Comparison of ENCODE assay signal across 9 cellular contexts in the genomic region with DNA sequence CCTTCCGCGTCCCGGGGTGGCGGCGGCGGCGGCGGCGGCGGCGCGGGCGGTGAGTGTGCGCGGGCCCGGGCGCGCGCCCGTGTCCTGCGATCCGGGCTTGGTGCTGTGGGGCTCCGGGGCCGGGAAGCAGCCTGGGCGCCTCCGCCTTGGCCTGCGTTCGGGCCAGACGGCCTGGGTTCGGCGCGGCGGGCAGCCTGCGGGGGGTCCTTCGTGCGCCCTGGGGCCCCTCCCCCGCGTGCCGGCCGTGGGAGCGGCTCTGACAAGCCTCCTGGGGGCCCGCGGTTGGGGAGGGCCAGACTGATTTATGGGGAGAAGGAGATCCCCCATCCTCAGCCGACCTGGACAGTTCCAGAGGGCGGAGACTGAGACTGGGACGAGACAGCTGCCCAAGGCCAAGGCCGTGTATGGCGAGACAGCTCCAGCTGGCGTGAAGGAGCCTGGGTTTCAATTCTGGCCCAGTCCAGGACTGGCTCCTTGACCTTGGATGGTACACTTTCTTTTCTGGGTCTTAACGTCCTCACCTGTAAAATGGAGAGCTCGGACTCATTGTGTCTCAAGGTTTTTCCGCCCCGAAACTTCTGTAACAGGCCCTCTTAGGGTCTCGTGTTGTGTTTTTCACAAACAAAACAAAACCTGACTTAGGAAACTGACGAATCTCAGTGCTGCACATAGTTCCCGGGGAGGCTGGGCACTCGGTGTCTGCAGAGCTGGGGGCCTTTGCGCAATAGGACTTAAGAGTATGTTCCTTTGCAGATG. TPM values are rescaled to one million over a fixed set of nuclear protein-coding genes. Genes with fewer than 3 reads are reported as not detected.
DNase-seq lines count a peak whose midpoint lies in the region; ATAC-seq and TF ChIP-seq lines count a peak whose summit lies in the region.
"Had no signal": no experiment of that assay in that cellular context is flagged by ENCODE, and none has a peak within 500 bp of the region (broad histone marks: within the 10 kb centered on the region; RNA-seq: fewer than 3 reads in every experiment).

No MANE protein-coding gene starts in this region.

- peak; percentile 66 for DNase-seq in Caki2 (ENCODE audit: low read depth)
- peak; percentile 63 for DNase-seq in RPMI7951 (ENCODE audit: low read depth)
- peak in 39 of 56 donors; percentile 7 to 77 (median 54) for DNase-seq in amygdala (lab: John Stamatoyannopoulos, UW)
- DNase-seq in right cardiac atrium, result peak; percentile 61 to 86 (median 81)
- peak; percentile 59 for DNase-seq in prostate gland (ENCODE audit: low spot score)
- no peak for DNase-seq in NCI-H2029 treated with DMSO at 0.1 percent for 48 hours (lab: John Stamatoyannopoulos, UW)

- intact Hi-C loops in right cardiac atrium (cut with DNase I), result loop anchor here in 1 of 4 donors (10.0 kb wide), 1 partner anchor 107 kb away; a partner anchor contains a TSS
- intact Hi-C loops in prostate gland (cut with DNase I), result loop anchor here (10.0 kb wide), 1 partner anchor 217 kb away; no protein-coding TSS in a partner anchor

- H3K4me1 ChIP-seq in right cardiac atrium (ENCODE audit: control insufficient read depth, insufficient read depth, low read length) (no peaks in the 10 kb centered on the region), prostate gland (replicated peaks) (peaks cover 15% of the 10 kb centered on the region)

- H3K27me3 ChIP-seq in right cardiac atrium (ENCODE audit: control insufficient read depth, insufficient read depth) (no peaks in the 10 kb centered on the region), prostate gland (replicated peaks; ENCODE audit: insufficient read depth) (no peaks in the 10 kb centered on the region)

- H3K36me3 ChIP-seq in prostate gland, result no peaks in the 10 kb centered on the region

- H3K27ac ChIP-seq in right cardiac atrium (ENCODE audit: low read length) (peak overlapping the region; percentile 44), prostate gland (peak overlapping the region; percentile 97 to 98)

- in situ Hi-C loops in Caki2 (cut with HindIII; ENCODE audit: low pct_unique_long_range_greater_than_20kb, low sequenced_read_pairs), result no loop called here

- ATAC-seq in GM19438 (IDR thresholded peaks at IDR 0.05; ENCODE audit: low read depth, unreplicated experiment), result peak; percentile 25
- peak; percentile 35 for ATAC-seq in HG03521 (IDR thresholded peaks at IDR 0.05; ENCODE audit: unreplicated experiment)
- peak; percentile 87 to 88 for ATAC-seq in right cardiac atrium

- H3K9me3 ChIP-seq in right cardiac atrium (ENCODE audit: control insufficient read depth, low read length) (no peaks in the 10 kb centered on the region), prostate gland (no peaks in the 10 kb centered on the region)

- peak in 1 of 4 experiments; percentile 2 for TF ChIP-seq CTCF in prostate gland (IDR thresholded peaks at IDR 0.05)

- H3K4me3 ChIP-seq in right cardiac atrium (ENCODE audit: low read length) (peak overlapping the region; percentile 76), prostate gland (peak overlapping the region; percentile 61 to 68)

- WGBS in right cardiac atrium, result 5% methylated on average over 58 of the region's 58 CpGs
- 4% methylated on average over 20 of the region's 58 CpGs for WGBS in prostate gland

- peak; percentile 26 for TF ChIP-seq POLR2A in prostate gland (IDR thresholded peaks at IDR 0.05)

RNA-seq across cellular contexts. Expression of a gene that starts 0.6 kb away (rescaled TPM):
- 11.2 and 14.9 TPM in 2 replicates for total RNA-seq in Caki2 (2014; rRNA removed; shearing (Covaris generic); ENCODE audit: low replicate concordance)
- 2.2 and 2.4 TPM in 2 replicates for total RNA-seq in RPMI7951 (2014; rRNA removed; shearing (Covaris generic))
- total RNA-seq in right cardiac atrium, result 1 to 10 TPM; 6.3 to 7.8 (median 7.1) TPM
- 3.0 TPM for polyA plus RNA-seq in right cardiac atrium
- 10 to 100 TPM; 33.0 to 38.3 TPM for total RNA-seq in prostate gland

RNA-seq across cellular contexts. Expression of a gene that starts 24.1 kb away (rescaled TPM):
- total RNA-seq in Caki2 (2014; rRNA removed; shearing (Covaris generic); ENCODE audit: low replicate concordance), result 127 and 149 TPM in 2 replicates
- total RNA-seq in RPMI7951 (2014; rRNA removed; shearing (Covaris generic)), result 98.8 and 114 TPM in 2 replicates
- total RNA-seq in right cardiac atrium (10 to 100 TPM; 91.5 to 99.7 (median 98.0) TPM), prostate gland (100 to 1,000 TPM; 262 to 348 TPM)
- polyA plus RNA-seq in right cardiac atrium, result 157 TPM

RNA-seq across cellular contexts. Expression of a gene that starts 45.9 kb away (rescaled TPM):
- total RNA-seq in Caki2 (2014; rRNA removed; shearing (Covaris generic); ENCODE audit: low replicate concordance), result not detected in 2 replicates
- not detected in 2 replicates for total RNA-seq in RPMI7951 (2014; rRNA removed; shearing (Covaris generic))
- total RNA-seq in right cardiac atrium (not detected), prostate gland (not detected)
- not detected for polyA plus RNA-seq in right cardiac atrium
- total RNA-seq: frontal cortex had no signal

Comparison
In these comparisons a context has a peak if more than half of its experiments do, and no peak if none do; other contexts are left out.
1. ATAC-seq: peak in every context shown above with its lines; median percentile 88 in right cardiac atrium; 35 in HG03521; 25 in GM19438.